ENCODE assay signal across 14 cellular contexts in the genomic region with DNA sequence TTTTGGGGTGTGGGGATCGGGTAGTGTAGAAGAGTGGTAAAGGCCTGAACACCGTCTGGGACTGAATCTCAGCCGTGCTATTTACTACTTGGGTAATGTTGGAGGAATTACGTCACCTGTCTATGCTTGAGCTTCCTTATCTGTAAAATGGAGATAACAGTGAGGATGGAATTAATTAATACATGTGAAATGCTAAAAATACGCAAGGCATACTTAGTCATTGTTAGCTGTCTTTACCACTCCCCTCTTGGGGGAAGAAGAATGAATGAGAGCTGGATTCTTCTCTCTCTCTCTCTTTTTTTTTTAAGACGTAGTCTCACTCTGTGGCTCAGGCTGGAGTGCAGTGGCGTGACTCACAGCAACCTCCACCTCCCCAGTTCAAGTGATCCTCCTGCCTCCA. TPM values are rescaled to one million over a fixed set of nuclear protein-coding genes. Genes with fewer than 3 reads are reported as not detected.
DNase-seq lines count a peak whose midpoint lies in the region; ATAC-seq, FAIRE-seq and TF ChIP-seq lines count a peak whose summit lies in the region.
"Had no signal": no experiment of that assay in that cellular context is flagged by ENCODE, and none has a peak within 500 bp of the region (broad histone marks: within the 10 kb centered on the region; RNA-seq: fewer than 3 reads in every experiment).

No MANE protein-coding gene starts in this region.

- H3K4me1 Mint-ChIP-seq in astrocyte (ENCODE audit: low read depth, unreplicated experiment): peaks cover 3% of the 10 kb centered on the region

- no peak overlapping the region for H2AFZ ChIP-seq in astrocyte (ENCODE audit: low read depth, low read length)

- H3K27me3 ChIP-seq in astrocyte (ENCODE audit: insufficient read depth, low read length) (no peaks in the 10 kb centered on the region), foreskin keratinocyte (no peaks in the 10 kb centered on the region), upper lobe of right lung (no peaks in the 10 kb centered on the region)
- no peaks in the 10 kb centered on the region for H3K27me3 ChIP-seq in effector memory CD4-positive, alpha-beta T cell (replicated peaks; ENCODE audit: control insufficient read depth, insufficient read depth, low read length, poor library complexity, severe bottlenecking)

- H3K9ac ChIP-seq in astrocyte (ENCODE audit: low read length): peak overlapping the region; percentile 71

- DNase-seq in HPDE6-E6E7 (ENCODE audit: extremely low spot score) (peak; percentile 50), astrocyte (ENCODE audit: low read depth) (peak; percentile 99), foreskin keratinocyte (peak; percentile 96 to 98), upper lobe of right lung (no peak), cerebellar cortex (ENCODE audit: low spot score) (no peak)
- no peak for DNase-seq in NK-92 treated with Interleukin-12 subunit alpha and Interleukin-12 subunit beta, amount 100 ng/mL, for 24 hours (lab: John Stamatoyannopoulos, UW)
- no peak for DNase-seq in effector memory CD4-positive, alpha-beta T cell
- DNase-seq: activated CD4-positive, CD25-positive, alpha-beta regulatory T cell treated with anti-CD3 and anti-CD28 coated beads, Interleukin-2, amount 50 U/mL, for 72 hours; activated gamma-delta T cell; aorta; naive thymus-derived CD4-positive, alpha-beta T cell; NCI-H2107; T-helper 17 cell had no signal

- H3K36me3 Mint-ChIP-seq in astrocyte (ENCODE audit: low read depth, unreplicated experiment): peaks cover 3% of the 10 kb centered on the region
- H3K36me3 Mint-ChIP-seq: naive thymus-derived CD4-positive, alpha-beta T cell had no signal

- H3K27me3 Mint-ChIP-seq in astrocyte (ENCODE audit: low read depth, unreplicated experiment): no peaks in the 10 kb centered on the region
- H3K27me3 Mint-ChIP-seq: T-helper 17 cell had no signal

- H3K27ac Mint-ChIP-seq in astrocyte (ENCODE audit: unreplicated experiment): no peak overlapping the region
- H3K27ac Mint-ChIP-seq: naive thymus-derived CD4-positive, alpha-beta T cell; T-helper 17 cell had no signal

- H3K27ac ChIP-seq in astrocyte (ENCODE audit: low read depth, low read length) (peak overlapping the region; percentile 86), foreskin keratinocyte (peak overlapping the region; percentile 85), upper lobe of right lung (no peak overlapping the region)
- no peak overlapping the region for H3K27ac ChIP-seq in effector memory CD4-positive, alpha-beta T cell (ENCODE audit: insufficient read depth, low read length, poor library complexity, severe bottlenecking)

- peak; percentile 81 for FAIRE-seq in astrocyte (lab: Jason Lieb, UNC)

- intact Hi-C loops in upper lobe of right lung (cut with DNase I): loop anchor here (10.0 kb wide), 1 partner anchor 97 kb away; no protein-coding TSS in a partner anchor

- no peak overlapping the region for H3K4me3 Mint-ChIP-seq in astrocyte (ENCODE audit: unreplicated experiment)
- H3K4me3 Mint-ChIP-seq: naive thymus-derived CD4-positive, alpha-beta T cell; T-helper 17 cell had no signal

- H3K4me3 ChIP-seq in astrocyte (ENCODE audit: insufficient read depth, low read depth, low read length): no peak overlapping the region
- H3K4me3 ChIP-seq in upper lobe of right lung: no peak overlapping the region
- H3K4me3 ChIP-seq in effector memory CD4-positive, alpha-beta T cell (ENCODE audit: insufficient read depth, low read depth, low read length, poor library complexity, severe bottlenecking): no peak overlapping the region

- H3K4me2 ChIP-seq in astrocyte (ENCODE audit: low read length): peak overlapping the region; percentile 60

- no peaks in the 10 kb centered on the region for H4K20me1 ChIP-seq in astrocyte (ENCODE audit: insufficient read depth, low read length)

- H3K4me1 ChIP-seq in astrocyte (ENCODE audit: insufficient read depth, low read length) (peaks cover 17% of the 10 kb centered on the region), foreskin keratinocyte (peaks cover 30% of the 10 kb centered on the region), upper lobe of right lung (no peaks in the 10 kb centered on the region)
- no peaks in the 10 kb centered on the region for H3K4me1 ChIP-seq in effector memory CD4-positive, alpha-beta T cell (ENCODE audit: control insufficient read depth, insufficient read depth, low read length, poor library complexity, severe bottlenecking)

- no peaks in the 10 kb centered on the region for H3K9me3 Mint-ChIP-seq in astrocyte (ENCODE audit: unreplicated experiment)
- H3K9me3 Mint-ChIP-seq: naive thymus-derived CD4-positive, alpha-beta T cell had no signal

- no peaks in the 10 kb centered on the region for H3K79me2 ChIP-seq in astrocyte (ENCODE audit: insufficient read depth, low read length)

- TF ChIP-seq CTCF in astrocyte (IDR thresholded peaks at IDR 0.05; ENCODE audit: insufficient read depth, low read depth, low read length) (no peak), foreskin keratinocyte (conservative IDR thresholded peaks at IDR 0.05) (peak; percentile 1), upper lobe of right lung (IDR thresholded peaks at IDR 0.05) (no peak)

- ATAC-seq in foreskin keratinocyte (peak; percentile 75), upper lobe of right lung (peak; percentile 45)
- ATAC-seq: naive thymus-derived CD4-positive, alpha-beta T cell; Right ventricle myocardium inferior; T-helper 17 cell had no signal

- H3K36me3 ChIP-seq in astrocyte (ENCODE audit: insufficient read depth, low read length): no peaks in the 10 kb centered on the region
- no peaks in the 10 kb centered on the region for H3K36me3 ChIP-seq in upper lobe of right lung
- no peaks in the 10 kb centered on the region for H3K36me3 ChIP-seq in effector memory CD4-positive, alpha-beta T cell (ENCODE audit: control insufficient read depth, insufficient read depth, low read length)

- H3K9me3 ChIP-seq in astrocyte (ENCODE audit: insufficient read depth, low read depth, low read length): no peaks in the 10 kb centered on the region
- H3K9me3 ChIP-seq in upper lobe of right lung: no peaks in the 10 kb centered on the region
- H3K9me3 ChIP-seq in effector memory CD4-positive, alpha-beta T cell (ENCODE audit: control insufficient read depth, low read length): no peaks in the 10 kb centered on the region

RNA-seq across cellular contexts. Expression of a gene that starts 41.1 kb away (rescaled TPM):
- 15.8 and 16.8 TPM in 2 replicates for total RNA-seq in astrocyte
- 16.0 and 16.3 TPM in 2 replicates for total RNA-seq in foreskin keratinocyte
- polyA plus RNA-seq in foreskin keratinocyte: 8.4 and 9.5 TPM in 2 replicates
- total RNA-seq in upper lobe of right lung: 19.1 TPM

Comparison
In these comparisons a context has a peak if more than half of its experiments do, and no peak if none do; other contexts are left out.
1. DNase-seq: peak in HPDE6-E6E7 (single experiment), astrocyte (single experiment) and foreskin keratinocyte (2 of 2); none in upper lobe of right lung (single experiment), NK-92 treated with Interleukin-12 subunit alpha and Interleukin-12 subunit beta, amount 100 ng/mL, for 24 hours (single experiment), effector memory CD4-positive, alpha-beta T cell (0 of 3) and cerebellar cortex (single experiment).
2. H3K27ac ChIP-seq: peak in astrocyte (single experiment) and foreskin keratinocyte (single experiment); none in upper lobe of right lung (single experiment) and effector memory CD4-positive, alpha-beta T cell (single experiment).